In the genomic region with DNA sequence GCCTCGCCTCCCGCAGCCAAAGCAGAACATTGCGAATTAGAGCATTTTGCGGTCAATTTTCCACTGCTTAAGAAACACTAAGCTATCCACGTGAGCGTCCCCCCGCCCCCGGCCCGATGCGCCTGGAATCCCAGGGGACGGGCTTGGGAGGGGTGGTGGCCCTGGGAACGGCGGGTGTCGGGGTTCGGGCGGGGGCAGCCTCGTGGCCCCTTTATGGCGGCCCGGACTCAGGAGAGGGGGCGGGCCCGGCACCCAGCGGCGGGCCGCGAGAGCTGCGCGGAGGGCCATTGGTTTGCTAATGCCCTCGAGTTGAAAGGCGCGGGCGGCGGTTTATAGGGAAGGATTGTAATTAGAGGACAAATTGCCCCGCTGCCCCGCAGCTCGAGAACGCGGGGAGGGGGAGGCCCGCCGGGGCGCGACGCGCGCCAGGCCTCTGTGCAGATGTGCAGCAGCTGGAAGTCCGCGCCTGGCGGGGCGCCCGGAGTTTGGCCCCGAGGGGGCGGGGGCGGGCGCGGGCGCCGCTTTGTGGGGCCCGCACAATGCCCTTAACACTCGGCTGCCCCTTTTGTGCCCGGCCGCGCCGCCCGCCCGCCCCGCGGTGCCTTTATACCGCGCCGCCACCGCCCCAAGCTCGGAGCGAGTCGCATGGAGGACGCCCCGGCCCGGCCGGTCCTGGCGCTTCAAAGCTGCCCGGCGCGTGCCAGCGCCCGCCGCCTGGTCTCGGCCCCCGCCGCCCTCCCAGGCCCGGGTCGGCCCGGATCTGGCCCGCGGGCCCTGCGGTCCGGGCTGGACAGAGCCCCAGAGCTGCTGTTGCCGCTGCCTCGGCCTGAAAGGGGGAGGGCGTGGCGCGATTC, we compare ENCODE assay signal across 10 cellular contexts. TPM values are rescaled to one million over a fixed set of nuclear protein-coding genes. Genes with fewer than 3 reads are reported as not detected.
DNase-seq lines count a peak whose midpoint lies in the region; ATAC-seq and TF ChIP-seq lines count a peak whose summit lies in the region.
"Had no signal": no experiment of that assay in that cellular context is flagged by ENCODE, and none has a peak within 500 bp of the region (broad histone marks: within the 10 kb centered on the region; RNA-seq: fewer than 3 reads in every experiment).

No MANE protein-coding gene starts in this region.

- DNase-seq in heart right ventricle, result no peak
- DNase-seq in left cardiac atrium, result no peak
- DNase-seq in hepatocyte (ENCODE audit: low spot score), result peak; percentile 40
- no peak for DNase-seq in COLO829 (ENCODE audit: low spot score)
- DNase-seq in mucosa of gallbladder (ENCODE audit: low spot score), result no peak
- DNase-seq: CD4-positive, CD25-positive, alpha-beta regulatory T cell; NCI-H446 treated with DMSO at 0.1 percent for 48 hours had no signal

- H3K27ac ChIP-seq in heart right ventricle (no peak overlapping the region), hepatocyte (no peak overlapping the region), urinary bladder (ENCODE audit: low read depth) (no peak overlapping the region)
- H3K27ac ChIP-seq: tibial nerve had no signal

- no peaks in the 10 kb centered on the region for H3K36me3 ChIP-seq in heart right ventricle
- no peaks in the 10 kb centered on the region for H3K36me3 ChIP-seq in hepatocyte (replicated peaks; ENCODE audit: insufficient read depth, low read depth)
- no peaks in the 10 kb centered on the region for H3K36me3 ChIP-seq in urinary bladder (ENCODE audit: insufficient read depth)
- H3K36me3 ChIP-seq: tibial nerve had no signal

- H3K4me1 ChIP-seq in heart right ventricle, result peaks cover 0 to 37% (median 29%) of the 10 kb centered on the region in 9 donors
- peaks cover 24% of the 10 kb centered on the region for H3K4me1 ChIP-seq in hepatocyte (ENCODE audit: insufficient read depth)
- peaks cover 3% of the 10 kb centered on the region for H3K4me1 ChIP-seq in urinary bladder (ENCODE audit: insufficient read depth)

- TF ChIP-seq CTCF in heart right ventricle (IDR thresholded peaks at IDR 0.05) (no peak), hepatocyte (IDR thresholded peaks at IDR 0.05; ENCODE audit: poor library complexity) (no peak)

- H3K4me2 ChIP-seq in hepatocyte, result peak overlapping the region; percentile 73

- H3K9me3 ChIP-seq in heart right ventricle (no peaks in the 10 kb centered on the region), hepatocyte (ENCODE audit: low read depth) (no peaks in the 10 kb centered on the region)
- H3K9me3 ChIP-seq: tibial nerve had no signal

- H2AFZ ChIP-seq in hepatocyte, result no peak overlapping the region

- H3K4me3 ChIP-seq in heart right ventricle, result peak overlapping the region in 7 of 10 donors; percentile 6 to 27 (median 20)
- no peak overlapping the region for H3K4me3 ChIP-seq in hepatocyte
- peak overlapping the region; percentile 6 for H3K4me3 ChIP-seq in urinary bladder (ENCODE audit: low read depth, low read length)

- no peaks in the 10 kb centered on the region for H4K20me1 ChIP-seq in hepatocyte (ENCODE audit: insufficient read depth, poor library complexity, severe bottlenecking)

- intact Hi-C loops in heart right ventricle (cut with DNase I), result loop anchor here in 7 of 10 donors (5.0 to 10.0 kb wide), 7 partner anchors 35 to 200 kb away; a partner anchor contains a TSS
- intact Hi-C loops in left cardiac atrium (cut with DNase I), result loop anchor here (5.0 to 10.0 kb wide), 5 partner anchors 35 to 190 kb away; a partner anchor contains a TSS

- no peaks in the 10 kb centered on the region for H3K9me2 ChIP-seq in hepatocyte (replicated peaks; ENCODE audit: insufficient read depth)

- H3K79me2 ChIP-seq in hepatocyte, result no peaks in the 10 kb centered on the region

- 1% methylated on average over 91 to 99 of the region's 99 CpGs for WGBS in heart right ventricle, 2 donors
- 0% methylated on average over 32 of the region's 99 CpGs for WGBS in hepatocyte (ENCODE audit: low lambda C conversion rate, missing lambda C conversion rate)
- under 1% methylated on average over 99 of the region's 99 CpGs for WGBS in urinary bladder

- ATAC-seq in heart right ventricle (peak in 1 of 8 donors; percentile 3), left cardiac atrium (no peak)

- H3K27me3 ChIP-seq in heart right ventricle (peaks cover 21 to 88% (median 76%) of the 10 kb centered on the region in 7 donors), hepatocyte (peaks cover 77% of the 10 kb centered on the region)

RNA-seq across cellular contexts. Expression of a gene that starts 1.9 kb away (rescaled TPM):
- total RNA-seq in heart right ventricle, result not detected
- not detected for polyA plus RNA-seq in heart right ventricle
- total RNA-seq in left cardiac atrium, result not detected
- not detected in 2 replicates for total RNA-seq in hepatocyte
- polyA plus RNA-seq in hepatocyte, result not detected in 2 replicates
- not detected for total RNA-seq in urinary bladder
- polyA plus RNA-seq in urinary bladder, result not detected
- total RNA-seq in mucosa of gallbladder, result not detected
- total RNA-seq: CD4-positive, CD25-positive, alpha-beta regulatory T cell; mesothelial cell of epicardium; tibial nerve had no signal
- polyA plus RNA-seq: CD4-positive, CD25-positive, alpha-beta regulatory T cell had no signal

RNA-seq across cellular contexts. Expression of a gene that starts 6.3 kb away (rescaled TPM):
- total RNA-seq in heart right ventricle (10 to 100 TPM; 47.9 to 81.0 (median 64.4) TPM), left cardiac atrium (10 to 100 TPM; 56.9 to 61.1 TPM), hepatocyte (60.1 and 62.4 TPM in 2 replicates), urinary bladder (61.6 TPM), mucosa of gallbladder (52.9 TPM)
- polyA plus RNA-seq in heart right ventricle (10 to 100 TPM; 16.5 to 38.3 TPM), hepatocyte (32.2 and 40.3 TPM in 2 replicates), urinary bladder (46.3 TPM)

RNA-seq across cellular contexts. Expression of a gene that starts 18.8 kb away (rescaled TPM):
- total RNA-seq in heart right ventricle (1 to 10 TPM; 1.8 to 8.5 (median 3.6) TPM), left cardiac atrium (10 to 100 TPM in 1 of 2 donors, 1 to 10 TPM in 1; 9.7 to 10.5 TPM), hepatocyte (6.9 and 9.1 TPM in 2 replicates), urinary bladder (12.2 TPM), mucosa of gallbladder (14.8 TPM)
- polyA plus RNA-seq in heart right ventricle (1 to 10 TPM; 2.0 to 3.7 TPM), hepatocyte (7.1 and 13.5 TPM in 2 replicates), urinary bladder (12.9 TPM)
- polyA plus RNA-seq: CD4-positive, CD25-positive, alpha-beta regulatory T cell had no signal

RNA-seq across cellular contexts. Expression of a gene that starts 36.2 kb away (rescaled TPM):
- total RNA-seq in heart right ventricle (100 to 1,000 TPM in 1 of 10 donors, 10 to 100 TPM in 9; 30.6 to 101 (median 67.4) TPM), left cardiac atrium (10 to 100 TPM; 35.8 to 38.3 TPM), hepatocyte (14.7 and 29.3 TPM in 2 replicates), urinary bladder (12.8 TPM), mucosa of gallbladder (26.6 TPM)
- polyA plus RNA-seq in heart right ventricle (100 to 1,000 TPM in 1 of 2 donors, 10 to 100 TPM in 1; 16.2 to 183 TPM), hepatocyte (28.3 and 30.9 TPM in 2 replicates), urinary bladder (14.1 TPM)

RNA-seq across cellular contexts. Expression of a gene that starts 42.7 kb away (rescaled TPM):
- total RNA-seq in heart right ventricle (100 to 1,000 TPM; 223 to 298 (median 273) TPM), left cardiac atrium (100 to 1,000 TPM; 264 to 275 TPM), hepatocyte (168 and 188 TPM in 2 replicates), urinary bladder (229 TPM), mucosa of gallbladder (282 TPM)
- polyA plus RNA-seq in heart right ventricle (100 to 1,000 TPM; 295 to 639 TPM), hepatocyte (103 and 115 TPM in 2 replicates), urinary bladder (509 TPM)
